In genomic region chr6:125780540-125781306, GRCh38 we compare ENCODE assay signal across 8 cellular contexts. TPM values are rescaled to one million over a fixed set of nuclear protein-coding genes. Genes with fewer than 3 reads are reported as not detected.
DNase-seq lines count a peak whose midpoint lies in the region; ATAC-seq and TF ChIP-seq lines count a peak whose summit lies in the region.

No MANE protein-coding gene starts in this region.

- H3K79me1 ChIP-seq in mesenchymal stem cell (replicated peaks; ENCODE audit: low read length, poor library complexity, severe bottlenecking): peaks cover 4% of the 10 kb centered on the region

- peak overlapping the region; percentile 73 for H3K27ac ChIP-seq in effector memory CD4-positive, alpha-beta T cell (ENCODE audit: insufficient read depth, low read length, poor library complexity, severe bottlenecking)
- peak overlapping the region; percentile 83 for H3K27ac ChIP-seq in mesenchymal stem cell (ENCODE audit: low read length, poor library complexity, severe bottlenecking)

- H2BK120ac ChIP-seq in mesenchymal stem cell (ENCODE audit: low read depth, low read length): no peak overlapping the region

- no peak overlapping the region for H2BK12ac ChIP-seq in mesenchymal stem cell (ENCODE audit: low read length in 2 of 2)

- intact Hi-C loops in CD14-positive monocyte (cut with micrococcal nuclease): loop anchor here (2.0 to 10.0 kb wide), 3 partner anchors 54 to 176 kb away; partner anchors contain the start of gene HINT3 (in 2 of the 2)

- H3K4ac ChIP-seq in mesenchymal stem cell (ENCODE audit: low read depth in 1 of 2, low read length in 2 of 2): peak overlapping the region in 1 of 2 experiments; percentile 25

- CTCF ChIA-PET in activated CD4-positive, alpha-beta T cell treated with anti-CD3 and anti-CD28 coated beads, Interleukin-2, amount 10 ng/mL, durations not matched to agents 7 days and 5 days (lab: Charles Lee): interaction anchor here (0.6 to 3.6 kb wide), 12 partner anchors 10 to 193 kb away, joined by 3 to 47 read pairs (median 3); partner anchors contain the start of genes HINT3 and NCOA7

- POLR2A ChIA-PET in activated CD4-positive, alpha-beta T cell treated with anti-CD3 and anti-CD28 coated beads, Interleukin-2, amount 10 ng/mL, durations not matched to agents 7 days and 5 days (lab: Charles Lee): interaction anchor here (0.7 to 1.6 kb wide), 5 partner anchors 10 to 206 kb away, joined by 3 to 19 read pairs (median 4); partner anchors contain the start of genes HINT3, NCOA7 and TRMT11

- H3K4me3 Mint-ChIP-seq in CD14-positive monocyte: no peak overlapping the region
- no peak overlapping the region for H3K4me3 Mint-ChIP-seq in activated CD4-positive, alpha-beta T cell treated with anti-CD3 and anti-CD28 coated beads, Interleukin-2, amount 10 ng/mL, durations not matched to agents 7 days and 5 days

- no peak overlapping the region for H3K27ac Mint-ChIP-seq in CD14-positive monocyte
- no peak overlapping the region for H3K27ac Mint-ChIP-seq in activated CD4-positive, alpha-beta T cell treated with anti-CD3 and anti-CD28 coated beads, Interleukin-2, amount 10 ng/mL, durations not matched to agents 7 days and 5 days

- no peak overlapping the region for H4K91ac ChIP-seq in mesenchymal stem cell (ENCODE audit: low read length)

- no peaks in the 10 kb centered on the region for H3K4me1 Mint-ChIP-seq in CD14-positive monocyte
- peaks cover 18% of the 10 kb centered on the region for H3K4me1 Mint-ChIP-seq in activated CD4-positive, alpha-beta T cell treated with anti-CD3 and anti-CD28 coated beads, Interleukin-2, amount 10 ng/mL, durations not matched to agents 7 days and 5 days

- H3K9me3 Mint-ChIP-seq in CD14-positive monocyte: peaks cover 0 to 3% (median 0%) of the 10 kb centered on the region in 7 donors
- H3K9me3 Mint-ChIP-seq in activated CD4-positive, alpha-beta T cell treated with anti-CD3 and anti-CD28 coated beads, Interleukin-2, amount 10 ng/mL, durations not matched to agents 7 days and 5 days: no peaks in the 10 kb centered on the region

- WGBS in mesenchymal stem cell: under 1% methylated on average over 26 of the region's 28 CpGs

- H3K4me2 ChIP-seq in mesenchymal stem cell (ENCODE audit: low read length, poor library complexity, severe bottlenecking): peak overlapping the region; percentile 73

- peak overlapping the region; percentile 74 for H3K4me3 ChIP-seq in effector memory CD4-positive, alpha-beta T cell (ENCODE audit: insufficient read depth, low read depth, low read length, poor library complexity, severe bottlenecking)
- H3K4me3 ChIP-seq in mesenchymal stem cell (ENCODE audit: insufficient read depth in 1 of 2, low read depth in 1 of 2, low read length in 2 of 2): peak overlapping the region; percentile 51 to 84

- H2BK15ac ChIP-seq in mesenchymal stem cell (ENCODE audit: low read depth, poor library complexity, severe bottlenecking): no peak overlapping the region

- H3K23ac ChIP-seq in mesenchymal stem cell (ENCODE audit: low read length in 2 of 2): no peak overlapping the region

- H2BK5ac ChIP-seq in mesenchymal stem cell (ENCODE audit: low read depth, low read length, poor library complexity, severe bottlenecking): no peak overlapping the region

- no peak for TF ChIP-seq CTCF in CD14-positive monocyte (IDR thresholded peaks at IDR 0.05)

- H3K9ac ChIP-seq in mesenchymal stem cell (ENCODE audit: low read length): peak overlapping the region; percentile 96

- H4K8ac ChIP-seq in mesenchymal stem cell (ENCODE audit: low read length): no peak overlapping the region

- peaks cover 6% of the 10 kb centered on the region for H3K4me1 ChIP-seq in effector memory CD4-positive, alpha-beta T cell (ENCODE audit: control insufficient read depth, insufficient read depth, low read length, poor library complexity, severe bottlenecking)
- no peaks in the 10 kb centered on the region for H3K4me1 ChIP-seq in mesenchymal stem cell (ENCODE audit: control insufficient read depth, insufficient read depth, low read depth, low read length)

- H2AFZ ChIP-seq in mesenchymal stem cell (ENCODE audit: low read depth, low read length): peak overlapping the region; percentile 48

- ATAC-seq in HG03354 (IDR thresholded peaks at IDR 0.05; ENCODE audit: poor library complexity, severe bottlenecking, unreplicated experiment): peak; percentile 80

- peaks cover 5 to 9% (median 8%) of the 10 kb centered on the region in 3 donors for H3K27me3 Mint-ChIP-seq in CD14-positive monocyte (ENCODE audit: low read depth in 3 of 3)
- H3K27me3 Mint-ChIP-seq in activated CD4-positive, alpha-beta T cell treated with anti-CD3 and anti-CD28 coated beads, Interleukin-2, amount 10 ng/mL, durations not matched to agents 7 days and 5 days: peaks cover 14% of the 10 kb centered on the region

- H3K18ac ChIP-seq in mesenchymal stem cell (ENCODE audit: low read depth in 1 of 2, low read length in 2 of 2): peak overlapping the region in 1 of 2 experiments; percentile 35

- no peaks in the 10 kb centered on the region for H3K9me3 ChIP-seq in effector memory CD4-positive, alpha-beta T cell (ENCODE audit: control insufficient read depth, low read length)
- no peaks in the 10 kb centered on the region for H3K9me3 ChIP-seq in mesenchymal stem cell (ENCODE audit: control insufficient read depth, low read length)

- peak; percentile 52 for DNase-seq in CD14-positive monocyte (ENCODE audit: low spot score)
- DNase-seq in GM19238 (ENCODE audit: insufficient read length, low spot score): peak; percentile 29
- DNase-seq in NCI-H524 treated with DMSO at 0.1 percent for 48 hours (lab: John Stamatoyannopoulos, UW): peak; percentile 66
- DNase-seq in activated CD4-positive, alpha-beta T cell treated with anti-CD3 and anti-CD28 coated beads, Interleukin-2, amount 10 ng/mL, durations not matched to agents 7 days and 5 days: peak; percentile 60
- DNase-seq in effector memory CD4-positive, alpha-beta T cell: peak; percentile 25 to 39 (median 32)
- peak; percentile 85 for DNase-seq in mesenchymal stem cell
- DNase-seq in stimulated activated CD8-positive, alpha-beta memory T cell treated with anti-CD3 and anti-CD28 coated beads, Interleukin-7, amount 100 ng/mL, for 4 hours (ENCODE audit: low read depth in 2 of 2): peak; percentile 28 to 40

- H2AK5ac ChIP-seq in mesenchymal stem cell (ENCODE audit: low read length, severe bottlenecking): no peak overlapping the region

- no peaks in the 10 kb centered on the region for H3K36me3 Mint-ChIP-seq in CD14-positive monocyte
- H3K36me3 Mint-ChIP-seq in activated CD4-positive, alpha-beta T cell treated with anti-CD3 and anti-CD28 coated beads, Interleukin-2, amount 10 ng/mL, durations not matched to agents 7 days and 5 days (ENCODE audit: low read depth): no peaks in the 10 kb centered on the region

- no peaks in the 10 kb centered on the region for H3K27me3 ChIP-seq in effector memory CD4-positive, alpha-beta T cell (replicated peaks; ENCODE audit: control insufficient read depth, insufficient read depth, low read length, poor library complexity, severe bottlenecking)
- no peaks in the 10 kb centered on the region for H3K27me3 ChIP-seq in mesenchymal stem cell (ENCODE audit: control insufficient read depth in 1 of 2, insufficient read depth in 1 of 2, low read length in 2 of 2)

- no peak overlapping the region for H3K14ac ChIP-seq in mesenchymal stem cell (ENCODE audit: low read length in 2 of 2)

- H3K36me3 ChIP-seq in effector memory CD4-positive, alpha-beta T cell (ENCODE audit: control insufficient read depth, insufficient read depth, low read length): no peaks in the 10 kb centered on the region
- no peaks in the 10 kb centered on the region for H3K36me3 ChIP-seq in mesenchymal stem cell (ENCODE audit: control insufficient read depth in 1 of 2, insufficient read depth in 2 of 2, low read depth in 1 of 2, low read length in 2 of 2)

RNA-seq across cellular contexts. Expression of gene NCOA7, which starts 10.0 kb away (rescaled TPM):
- polyA plus RNA-seq in CD14-positive monocyte: 10 to 100 TPM in 1 of 2 donors, 1 to 10 TPM in 1; 8.3 to 21.9 TPM
- total RNA-seq in activated CD4-positive, alpha-beta T cell treated with anti-CD3 and anti-CD28 coated beads, Interleukin-2, amount 10 ng/mL, durations not matched to agents 7 days and 5 days: 10 to 100 TPM; 43.2 to 53.1 TPM
- 22.8 TPM for polyA plus RNA-seq in mesenchymal stem cell (2013, experiment 1 of 2)
- 21.7 TPM for polyA plus RNA-seq in mesenchymal stem cell (2013, experiment 2 of 2)

RNA-seq across cellular contexts. Expression of gene HEY2, which starts 31.3 kb away (rescaled TPM):
- not detected for polyA plus RNA-seq in CD14-positive monocyte
- total RNA-seq in activated CD4-positive, alpha-beta T cell treated with anti-CD3 and anti-CD28 coated beads, Interleukin-2, amount 10 ng/mL, durations not matched to agents 7 days and 5 days: not detected
- 0.29 TPM for polyA plus RNA-seq in mesenchymal stem cell (2013, experiment 1 of 2)
- 0.25 TPM for polyA plus RNA-seq in mesenchymal stem cell (2013, experiment 2 of 2)

Comparison
In these comparisons a context has a peak if more than half of its experiments do, and no peak if none do; other contexts are left out.
1. Peak in every context shown above with its lines: DNase-seq, ATAC-seq, H3K4me3 ChIP-seq and H3K27ac ChIP-seq.
2. DNase-seq: peak in every context shown above with its lines; median percentile 85 in mesenchymal stem cell; 66 in NCI-H524 treated with DMSO at 0.1 percent for 48 hours; 60 in activated CD4-positive, alpha-beta T cell treated with anti-CD3 and anti-CD28 coated beads, Interleukin-2, amount 10 ng/mL, durations not matched to agents 7 days and 5 days; 52 in CD14-positive monocyte; 34 in stimulated activated CD8-positive, alpha-beta memory T cell treated with anti-CD3 and anti-CD28 coated beads, Interleukin-7, amount 100 ng/mL, for 4 hours; 32 in effector memory CD4-positive, alpha-beta T cell; 29 in GM19238.